Comparison of ENCODE assay signal across 8 cellular contexts in genomic region chr19:18274776-18275356, GRCh38. TPM values are rescaled to one million over a fixed set of nuclear protein-coding genes. Genes with fewer than 3 reads are reported as not detected.
DNase-seq lines count a peak whose midpoint lies in the region; ATAC-seq and TF ChIP-seq lines count a peak whose summit lies in the region.

No MANE protein-coding gene starts in this region.

- H3K27ac ChIP-seq in HUES64 (ENCODE audit: low read depth, low read length) (peak overlapping the region; percentile 35; the same call in 1 of the 2 replicates), heart left ventricle (peak overlapping the region; percentile 50 to 87 (median 75))

- WGBS in HUES64 = 86% methylated on average over 12 of the region's 13 CpGs
- 11 to 32% (median 25%) methylated on average over 8 to 13 of the region's 13 CpGs for WGBS in heart left ventricle, 4 donors

- peak overlapping the region; percentile 24; the same call in 1 of the 2 replicates for H3K4me3 ChIP-seq in AG10803 (ENCODE audit: low read length)
- H3K4me3 ChIP-seq in HUES64 (ENCODE audit: low read length) = no peak overlapping the region
- H3K4me3 ChIP-seq in heart left ventricle = peak overlapping the region in 5 of 12 donors; percentile 0 to 23 (median 17)

- no peaks in the 10 kb centered on the region for H3K4me1 ChIP-seq in HUES64 (ENCODE audit: insufficient read depth, low read length)
- H3K4me1 ChIP-seq in heart left ventricle = peaks cover 11 to 59% (median 42%) of the 10 kb centered on the region in 12 donors

- H3K9me3 Mint-ChIP-seq in activated naive CD8-positive, alpha-beta T cell treated with anti-CD3 and anti-CD28 coated beads, Interleukin-2, amount 50 U/mL, for 24 hours = no peaks in the 10 kb centered on the region

- H3K36me3 Mint-ChIP-seq in activated naive CD8-positive, alpha-beta T cell treated with anti-CD3 and anti-CD28 coated beads, Interleukin-2, amount 50 U/mL, for 24 hours (ENCODE audit: low read depth) = peaks cover 30% of the 10 kb centered on the region

- intact Hi-C loops in heart left ventricle (cut with DNase I) = loop anchor here in 6 of 10 donors (2.0 to 10.0 kb wide), 4 partner anchors 110 to 137 kb away; partner anchors contain the start of genes GDF15 (in 1 of the 6) and LRRC25 (in 1 of the 6)

- peaks cover 4% of the 10 kb centered on the region for H3K27me3 Mint-ChIP-seq in activated naive CD8-positive, alpha-beta T cell treated with anti-CD3 and anti-CD28 coated beads, Interleukin-2, amount 50 U/mL, for 24 hours

- ATAC-seq in activated naive CD8-positive, alpha-beta T cell treated with anti-CD3 and anti-CD28 coated beads, Interleukin-2, amount 50 U/mL, for 24 hours = peak; percentile 27
- peak; percentile 87 to 91 (median 89) for ATAC-seq in heart left ventricle

- peaks cover 45% of the 10 kb centered on the region for H3K4me1 Mint-ChIP-seq in activated naive CD8-positive, alpha-beta T cell treated with anti-CD3 and anti-CD28 coated beads, Interleukin-2, amount 50 U/mL, for 24 hours

- H3K9me3 ChIP-seq in HUES64 (ENCODE audit: insufficient read depth, low read depth, low read length) = no peaks in the 10 kb centered on the region
- H3K9me3 ChIP-seq in heart left ventricle = no peaks in the 10 kb centered on the region

- no peak overlapping the region for H3K9ac ChIP-seq in HUES64 (ENCODE audit: low read depth, low read length)

- H3K27me3 ChIP-seq in HUES64 (ENCODE audit: insufficient read depth, low read length) = no peaks in the 10 kb centered on the region
- no peaks in the 10 kb centered on the region for H3K27me3 ChIP-seq in heart left ventricle

- TF ChIP-seq CTCF in AG10803 (conservative IDR thresholded peaks at IDR 0.05; ENCODE audit: low read length) (peak; percentile 17; the same call in 1 of the 2 replicates), heart left ventricle (IDR thresholded peaks at IDR 0.05) (peak in 3 of 12 donors; percentile 13 to 23 (median 13))

- H3K4me3 Mint-ChIP-seq in activated naive CD8-positive, alpha-beta T cell treated with anti-CD3 and anti-CD28 coated beads, Interleukin-2, amount 50 U/mL, for 24 hours = no peak overlapping the region

- H3K27ac Mint-ChIP-seq in activated naive CD8-positive, alpha-beta T cell treated with anti-CD3 and anti-CD28 coated beads, Interleukin-2, amount 50 U/mL, for 24 hours = peak overlapping the region; percentile 72

- peaks cover 11% of the 10 kb centered on the region for H3K36me3 ChIP-seq in HUES64 (ENCODE audit: insufficient read depth, low read length)
- peaks cover 3 to 34% (median 14%) of the 10 kb centered on the region in 9 donors for H3K36me3 ChIP-seq in heart left ventricle

- TF ChIP-seq POLR2A in heart left ventricle (IDR thresholded peaks at IDR 0.05) = peak in 1 of 2 donors; percentile 21

- DNase-seq in AG10803 (ENCODE audit: low read depth) (peak; percentile 88), heart left ventricle (peak; percentile 88 to 93 (median 92)), renal cortical epithelial cell (ENCODE audit: low read depth) (peak; percentile 80), NCI-H1048 (lab: John Stamatoyannopoulos, UW) (no peak), retina (no peak), DMS79 treated with DMSO at 0.1 percent for 48 hours (lab: John Stamatoyannopoulos, UW) (no peak)
- no peak for DNase-seq in activated naive CD8-positive, alpha-beta T cell treated with anti-CD3 and anti-CD28 coated beads, Interleukin-2, amount 50 U/mL, for 24 hours

RNA-seq across cellular contexts. Expression of gene IQCN, which starts 0.6 kb away (rescaled TPM):
- polyA plus RNA-seq in HUES64 (2013, experiment 1 of 2) = 0.20 TPM
- 0.38 TPM for polyA plus RNA-seq in HUES64 (2013, experiment 2 of 2)
- 1 to 10 TPM in 4 of 9 donors, under 1 TPM in 5; 0.24 to 2.4 (median 0.75) TPM for total RNA-seq in heart left ventricle
- polyA plus RNA-seq in heart left ventricle = 1 to 10 TPM in 1 of 2 donors, under 1 TPM in 1; 0.28 to 2.8 TPM
- total RNA-seq in renal cortical epithelial cell = 0.50 TPM in 1 of 2 replicates, not detected in the other

RNA-seq across cellular contexts. Expression of gene JUND, which starts 6.6 kb away (rescaled TPM):
- 93.0 TPM for polyA plus RNA-seq in HUES64 (2013, experiment 1 of 2)
- 114 TPM for polyA plus RNA-seq in HUES64 (2013, experiment 2 of 2)
- total RNA-seq in heart left ventricle (100 to 1,000 TPM in 7 of 9 donors, 10 to 100 TPM in 2; 80.2 to 352 (median 137) TPM), renal cortical epithelial cell (140 and 234 TPM in 2 replicates)
- 100 to 1,000 TPM; 114 to 236 TPM for polyA plus RNA-seq in heart left ventricle

RNA-seq across cellular contexts. Expression of gene LSM4, which starts 48.0 kb away (rescaled TPM):
- 248 TPM for polyA plus RNA-seq in HUES64 (2013, experiment 1 of 2)
- 269 TPM for polyA plus RNA-seq in HUES64 (2013, experiment 2 of 2)
- 100 to 1,000 TPM in 5 of 9 donors, 10 to 100 TPM in 4; 65.8 to 167 (median 101) TPM for total RNA-seq in heart left ventricle
- 100 to 1,000 TPM; 127 to 171 TPM for polyA plus RNA-seq in heart left ventricle
- total RNA-seq in renal cortical epithelial cell = 115 and 223 TPM in 2 replicates

RNA-seq across cellular contexts. Expression of gene PDE4C, which starts 48.6 kb away (rescaled TPM):
- polyA plus RNA-seq in HUES64 (2013, experiment 1 of 2) = 0.55 TPM
- 0.44 TPM for polyA plus RNA-seq in HUES64 (2013, experiment 2 of 2)
- total RNA-seq in heart left ventricle (1 to 10 TPM in 5 of 9 donors, under 1 TPM in 3, not detected in 1; 0.16 to 3.6 (median 1.1) TPM), renal cortical epithelial cell (under 0.01 and 0.20 TPM in 2 replicates)
- 1 to 10 TPM in 1 of 2 donors, under 1 TPM in 1; 0.82 to 4.6 TPM for polyA plus RNA-seq in heart left ventricle

Comparison
In these comparisons a context has a peak if more than half of its experiments do, and no peak if none do; other contexts are left out.
1. DNase-seq: peak in AG10803 (single experiment), heart left ventricle (5 of 5) and renal cortical epithelial cell (single experiment); none in activated naive CD8-positive, alpha-beta T cell treated with anti-CD3 and anti-CD28 coated beads, Interleukin-2, amount 50 U/mL, for 24 hours (single experiment), NCI-H1048 (single experiment), retina (single experiment) and DMS79 treated with DMSO at 0.1 percent for 48 hours (single experiment).